ENCODE assay signal across 11 cellular contexts in genomic region chr7:50047716-50048115, GRCh38. TPM values are rescaled to one million over a fixed set of nuclear protein-coding genes. Genes with fewer than 3 reads are reported as not detected.
"Had no signal": no experiment of that assay in that cellular context is flagged by ENCODE, and none has a peak within 500 bp of the region (broad histone marks: within the 10 kb centered on the region; RNA-seq: fewer than 3 reads in every experiment).

No MANE protein-coding gene starts in this region.

- FAIRE-seq: H54 had no signal

- ATAC-seq: GM23338, HCT116 had no signal

- H3K4me2 ChIP-seq: GM23338 had no signal

- H3K36me3 ChIP-seq: HAP-1 had no signal

- H2AFZ ChIP-seq: GM23248, GM23338 had no signal

- DNase-seq: GM23248, GOT3, H7, H9, HCEC 1CT, HFFc6 had no signal

- H3K4me1 ChIP-seq: HAP-1 had no signal

- H3K4me3 ChIP-seq: GM23248, GM23338, HAP-1 had no signal

- H3K27ac ChIP-seq: GM23248 had no signal

- H3K9ac ChIP-seq: GM23248 had no signal

RNA-seq across cellular contexts. Expression of gene ZPBP, which starts 45.3 kb away (rescaled TPM):
- total RNA-seq: GM23248, GM23338, H4, H7, H9, HFFc6 had no signal
- polyA plus RNA-seq: GM23248, GM23338 had no signal
